18 cellular contexts compared by ENCODE assay signal in genomic region chr20:40667503-40667902, GRCh38. TPM values are rescaled to one million over a fixed set of nuclear protein-coding genes. Genes with fewer than 3 reads are reported as not detected.
DNase-seq lines count a peak whose midpoint lies in the region; ATAC-seq, FAIRE-seq and TF ChIP-seq lines count a peak whose summit lies in the region.
"Had no signal": no experiment of that assay in that cellular context is flagged by ENCODE, and none has a peak within 500 bp of the region (broad histone marks: within the 10 kb centered on the region; RNA-seq: fewer than 3 reads in every experiment).

No MANE protein-coding gene starts in this region.

- H3K27ac ChIP-seq in HEK293 (ENCODE audit: extremely low read depth, low read depth, low read length) = no peak overlapping the region
- H3K27ac ChIP-seq: BLaER1, HL-60 had no signal

- no peaks in the 10 kb centered on the region for H3K9me3 ChIP-seq in HEK293 (ENCODE audit: control insufficient read depth, insufficient read depth, low read depth, low read length)
- H3K9me3 ChIP-seq in MG63 = no peaks in the 10 kb centered on the region
- H3K9me3 ChIP-seq: BLaER1, HAP-1 had no signal

- CTCF ChIA-PET in HEK293 (lab: Yijun Ruan, JAX) = interaction anchor here (0.6 kb wide), 1 partner anchor 904 kb away, joined by 4 read pairs; no protein-coding TSS in a partner anchor

- H3K4me3 ChIP-seq in HEK293 (ENCODE audit: low read depth, low read length) (no peak overlapping the region), bronchial epithelial cell (ENCODE audit: low read depth, low read length) (no peak overlapping the region), MG63 (no peak overlapping the region)
- H3K4me3 ChIP-seq: BLaER1, HAP-1 had no signal

- no peak for TF ChIP-seq CTCF in CD14-positive monocyte (IDR thresholded peaks at IDR 0.05)
- TF ChIP-seq CTCF in HEK293 (tag by site-specific recombination; IDR thresholded peaks at IDR 0.05) = no peak
- TF ChIP-seq CTCF in bronchial epithelial cell (IDR thresholded peaks at IDR 0.05; ENCODE audit: insufficient read depth, low read length, severe bottlenecking) = no peak

- DNase-seq in CD14-positive monocyte (ENCODE audit: low spot score) = peak; percentile 3
- no peak for DNase-seq in bronchial epithelial cell (ENCODE audit: low read depth)
- no peak for DNase-seq in urothelium cell line (ENCODE audit: low spot score)
- DNase-seq in MG63 = no peak
- no peak for DNase-seq in NCI-H446 (lab: John Stamatoyannopoulos, UW)
- DNase-seq: 8988T; Calu3; CD8-positive, alpha-beta T cell; DMS79 treated with DMSO at 0.1 percent for 48 hours; GF-D8; GOT3; KG1 had no signal

- intact Hi-C loops in CD14-positive monocyte (cut with micrococcal nuclease) = no loop called here

- H3K27ac Mint-ChIP-seq in CD14-positive monocyte = no peak overlapping the region
- H3K27ac Mint-ChIP-seq: CD8-positive, alpha-beta T cell had no signal

- peaks cover 3 to 5% (median 4%) of the 10 kb centered on the region in 7 donors for H3K9me3 Mint-ChIP-seq in CD14-positive monocyte
- H3K9me3 Mint-ChIP-seq: CD8-positive, alpha-beta T cell had no signal

- POLR2A ChIA-PET in HEK293 (lab: Yijun Ruan, JAX) = no interaction called here

- H3K4me3 Mint-ChIP-seq in CD14-positive monocyte = no peak overlapping the region
- H3K4me3 Mint-ChIP-seq: CD8-positive, alpha-beta T cell had no signal

- H3K27me3 ChIP-seq in bronchial epithelial cell (ENCODE audit: control insufficient read depth, insufficient read depth, low read length) (no peaks in the 10 kb centered on the region), MG63 (no peaks in the 10 kb centered on the region)
- H3K27me3 ChIP-seq: BLaER1 had no signal

- no peaks in the 10 kb centered on the region for H3K4me1 Mint-ChIP-seq in CD14-positive monocyte

- no peak for ATAC-seq in GM21576 (IDR thresholded peaks at IDR 0.05; ENCODE audit: unreplicated experiment)
- ATAC-seq: CD8-positive, alpha-beta T cell had no signal

- peaks cover 0 to 3% of the 10 kb centered on the region in 2 donors for H3K36me3 Mint-ChIP-seq in CD14-positive monocyte
- H3K36me3 Mint-ChIP-seq: CD8-positive, alpha-beta T cell had no signal

- peaks cover 11 to 13% (median 12%) of the 10 kb centered on the region in 3 donors for H3K27me3 Mint-ChIP-seq in CD14-positive monocyte (ENCODE audit: low read depth in 3 of 3)

- H3K36me3 ChIP-seq in HEK293 (ENCODE audit: control insufficient read depth in 2 of 2, insufficient read depth in 1 of 2, low read length in 2 of 2) (no peaks in the 10 kb centered on the region), bronchial epithelial cell (ENCODE audit: control insufficient read depth, insufficient read depth, low read length) (no peaks in the 10 kb centered on the region), MG63 (no peaks in the 10 kb centered on the region)
- H3K36me3 ChIP-seq: BLaER1, HAP-1 had no signal

- peak; percentile 86 for FAIRE-seq in bronchial epithelial cell (lab: Jason Lieb, UNC)
- peak; percentile 98 for FAIRE-seq in urothelium cell line (lab: Jason Lieb, UNC)
- FAIRE-seq: GM18507 had no signal

- no peaks in the 10 kb centered on the region for H3K4me1 ChIP-seq in HEK293 (ENCODE audit: control insufficient read depth, insufficient read depth, low read length)
- H3K4me1 ChIP-seq: BLaER1, HAP-1 had no signal

TF ChIP-seq in HEK293, 187 proteins besides CTCF, POLR2A, EP300 and RAD21:
- TF ChIP-seq ATF2 (tag by site-specific recombination; IDR thresholded peaks at IDR 0.05; ENCODE audit: low read depth) (no peak), ZNF701 (tag by site-specific recombination; IDR thresholded peaks at IDR 0.05) (no peak), BCL6B (tag by site-specific recombination; IDR thresholded peaks at IDR 0.05) (no peak), ZNF112 (tag by site-specific recombination; IDR thresholded peaks at IDR 0.05) (no peak), INSM2 (tag by site-specific recombination; IDR thresholded peaks at IDR 0.05) (no peak), ZNF133 (tag by site-specific recombination; IDR thresholded peaks at IDR 0.05) (peak; percentile 14; the same call in 1 of the 2 replicates), ZSCAN4 (tag by site-specific recombination; IDR thresholded peaks at IDR 0.05) (0 out of 2 replicates have a peak, but pooled peaks have one; percentile 33), SCRT2 (tag by site-specific recombination; IDR thresholded peaks at IDR 0.05) (no peak), ZNF571 (tag by site-specific recombination; IDR thresholded peaks at IDR 0.05) (no peak), ZNF16 (tag by site-specific recombination; IDR thresholded peaks at IDR 0.05; ENCODE audit: low read depth) (no peak), GLIS2 (tag by site-specific recombination; IDR thresholded peaks at IDR 0.05) (no peak), ZSCAN23 (tag by site-specific recombination; IDR thresholded peaks at IDR 0.05) (no peak)

RNA-seq across cellular contexts. Expression of gene MAFB, which starts 21.5 kb away (rescaled TPM):
- 100 to 1,000 TPM; 113 to 134 TPM for polyA plus RNA-seq in CD14-positive monocyte
- total RNA-seq in bronchial epithelial cell = 1.3 and 3.6 TPM in 2 replicates
- total RNA-seq in MG63 (2014; rRNA removed; shearing (Covaris generic); ENCODE audit: low replicate concordance) = 0.52 and 2.6 TPM in 2 replicates
